In genomic region chr7:76397409-76398183, GRCh38 we compare ENCODE assay signal across 1 cellular context.
TF ChIP-seq lines count a peak whose summit lies in the region.

No MANE protein-coding gene starts in this region.

TF ChIP-seq in GM12878, 131 proteins besides CTCF, POLR2A, EP300 and RAD21 (continued from another document):
- TF ChIP-seq ZNF687 (IDR thresholded peaks at IDR 0.05), result peak; percentile 83
- TF ChIP-seq NR2C2 (IDR thresholded peaks at IDR 0.05; ENCODE audit: borderline replicate concordance, control insufficient read depth, insufficient read length, low read depth), result no peak
- 0 out of 2 replicates have a peak, but pooled peaks have one; percentile 48 for TF ChIP-seq GATAD2B (conservative IDR thresholded peaks at IDR 0.05; ENCODE audit: low read depth)
- no peak for TF ChIP-seq HDAC6 (IDR thresholded peaks at IDR 0.05; ENCODE audit: unreplicated experiment)
- TF ChIP-seq FOS (IDR thresholded peaks at IDR 0.05; ENCODE audit: borderline replicate concordance, extremely low read depth, insufficient read length), result no peak
- TF ChIP-seq YY1 (IDR thresholded peaks at IDR 0.05; ENCODE audit: low read depth, low read length), result peak; percentile 72
- TF ChIP-seq HDAC2 (IDR thresholded peaks at IDR 0.05), result no peak
- TF ChIP-seq CEBPZ (IDR thresholded peaks at IDR 0.05; ENCODE audit: low read depth, low read length), result no peak
- TF ChIP-seq NFIC (IDR thresholded peaks at IDR 0.05; ENCODE audit: low read depth, low read length), result no peak
- peak; percentile 57; the same call in 1 of the 2 replicates for TF ChIP-seq DPF2 (IDR thresholded peaks at IDR 0.05)
- TF ChIP-seq POLR2AphosphoS5 (IDR thresholded peaks at IDR 0.05; ENCODE audit: low read length), result peak; percentile 39; the same call in 1 of the 2 replicates
- no peak; a peak in 1 of 4 replicates for TF ChIP-seq IKZF2 (IDR thresholded peaks at IDR 0.05)
- TF ChIP-seq PAX5 (IDR thresholded peaks at IDR 0.05; ENCODE audit: borderline replicate concordance, low read depth, low read length), result peak; percentile 38; the same call in 1 of the 2 replicates
- no peak for TF ChIP-seq RELA (IDR thresholded peaks at IDR 0.05; ENCODE audit: borderline replicate concordance, partially characterized antibody)
- TF ChIP-seq ZZZ3 (IDR thresholded peaks at IDR 0.05; ENCODE audit: control insufficient read depth, insufficient read length, low read depth), result no peak
- TF ChIP-seq NFXL1 (IDR thresholded peaks at IDR 0.05; ENCODE audit: borderline replicate concordance), result no peak
- TF ChIP-seq PML (IDR thresholded peaks at IDR 0.05; ENCODE audit: low read length), result no peak
- no peak for TF ChIP-seq KLF5 (IDR thresholded peaks at IDR 0.05; ENCODE audit: partially characterized antibody)
- no peak for TF ChIP-seq YBX1 (IDR thresholded peaks at IDR 0.05)
- TF ChIP-seq NR2F1 (conservative IDR thresholded peaks at IDR 0.05), result 0 out of 2 replicates have a peak, but pooled peaks have one; percentile 14
- TF ChIP-seq, protein P1, sequence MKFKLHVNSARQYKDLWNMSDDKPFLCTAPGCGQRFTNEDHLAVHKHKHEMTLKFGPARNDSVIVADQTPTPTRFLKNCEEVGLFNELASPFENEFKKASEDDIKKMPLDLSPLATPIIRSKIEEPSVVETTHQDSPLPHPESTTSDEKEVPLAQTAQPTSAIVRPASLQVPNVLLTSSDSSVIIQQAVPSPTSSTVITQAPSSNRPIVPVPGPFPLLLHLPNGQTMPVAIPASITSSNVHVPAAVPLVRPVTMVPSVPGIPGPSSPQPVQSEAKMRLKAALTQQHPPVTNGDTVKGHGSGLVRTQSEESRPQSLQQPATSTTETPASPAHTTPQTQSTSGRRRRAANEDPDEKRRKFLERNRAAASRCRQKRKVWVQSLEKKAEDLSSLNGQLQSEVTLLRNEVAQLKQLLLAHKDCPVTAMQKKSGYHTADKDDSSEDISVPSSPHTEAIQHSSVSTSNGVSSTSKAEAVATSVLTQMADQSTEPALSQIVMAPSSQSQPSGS (IDR thresholded peaks at IDR 0.05; ENCODE audit: low read length), result no peak
- 0 out of 2 replicates have a peak, but pooled peaks have one; percentile 29 for TF ChIP-seq CREM (IDR thresholded peaks at IDR 0.05; ENCODE audit: low read depth)
- TF ChIP-seq BHLHE40 (IDR thresholded peaks at IDR 0.05; ENCODE audit: borderline replicate concordance in 1 of 2, low read depth in 2 of 2, low read length in 1 of 2), result peak in 1 of 2 experiments; percentile 73; a peak in 2 of 4 replicates
- peak; percentile 72 for TF ChIP-seq SMAD1 (IDR thresholded peaks at IDR 0.05; ENCODE audit: low read depth, partially characterized antibody)
- TF ChIP-seq MAX (IDR thresholded peaks at IDR 0.05; ENCODE audit: low read depth, low read length), result peak; percentile 18; the same call in 1 of the 2 replicates
- TF ChIP-seq KDM1A (IDR thresholded peaks at IDR 0.05; ENCODE audit: borderline replicate concordance), result no peak
- TF ChIP-seq NRF1 (conservative IDR thresholded peaks at IDR 0.05; ENCODE audit: low read depth, low read length), result peak; percentile 47
- peak; percentile 42; the same call in 1 of the 2 replicates for TF ChIP-seq RUNX3 (IDR thresholded peaks at IDR 0.05; ENCODE audit: low read length)
- TF ChIP-seq IKZF1 (conservative IDR thresholded peaks at IDR 0.05), result peak; percentile 54
- TF ChIP-seq TCF12 (IDR thresholded peaks at IDR 0.05; ENCODE audit: low read depth, low read length), result no peak
- peak; percentile 37; the same call in 1 of the 2 replicates for TF ChIP-seq LARP7 (IDR thresholded peaks at IDR 0.05)
- TF ChIP-seq ATF7 (IDR thresholded peaks at IDR 0.05; ENCODE audit: low read depth), result no peak
TF ChIP-seq in GM12878: peak in this region for 16.
